In genomic region chr21:14716761-14717396, GRCh38 we compare ENCODE assay signal across 1 cellular context.
TF ChIP-seq lines count a peak whose summit lies in the region.

No MANE protein-coding gene starts in this region.

TF ChIP-seq in K562, 482 proteins besides CTCF, POLR2A, EP300 and RAD21 (continued from another document):
- TF ChIP-seq ZNF609 (CRISPR knock-in tag; IDR thresholded peaks at IDR 0.05; ENCODE audit: borderline replicate concordance) = no peak
- TF ChIP-seq NCOA4 (IDR thresholded peaks at IDR 0.05; ENCODE audit: partially characterized antibody) = no peak
- no peak for TF ChIP-seq RBFOX2 (IDR thresholded peaks at IDR 0.05; ENCODE audit: low read depth, low read length)
- TF ChIP-seq SMARCA4 (IDR thresholded peaks at IDR 0.05) = 0 out of 2 replicates have a peak, but pooled peaks have one; percentile 15
- no peak for TF ChIP-seq BCLAF1 (IDR thresholded peaks at IDR 0.05; ENCODE audit: borderline replicate concordance in 1 of 2, control insufficient read depth in 1 of 2, low read depth in 2 of 2, low read length in 1 of 2)
- TF ChIP-seq PKNOX1 (IDR thresholded peaks at IDR 0.05) = peak; percentile 93
- TF ChIP-seq ASH1L (IDR thresholded peaks at IDR 0.05; ENCODE audit: borderline replicate concordance, low read depth, partially characterized antibody) = no peak
- no peak for TF ChIP-seq POLR2AphosphoS5 (IDR thresholded peaks at IDR 0.05; ENCODE audit: control insufficient read depth, insufficient read depth, low read depth, low read length)
- TF ChIP-seq FOS (IDR thresholded peaks at IDR 0.05; ENCODE audit: extremely low read depth, insufficient read length) = no peak
- no peak for TF ChIP-seq ATF1 (CRISPR knock-in tag; IDR thresholded peaks at IDR 0.05)
- TF ChIP-seq ATF1 (tag; IDR thresholded peaks at IDR 0.05) = no peak
- no peak for TF ChIP-seq HMG20B (CRISPR knock-in tag; IDR thresholded peaks at IDR 0.05)
- TF ChIP-seq ZNF395 (CRISPR knock-in tag; IDR thresholded peaks at IDR 0.05) = no peak
- TF ChIP-seq ZNF316 (IDR thresholded peaks at IDR 0.05) = peak; percentile 73
- no peak for TF ChIP-seq TAF7 (tag; IDR thresholded peaks at IDR 0.05)
- TF ChIP-seq ARID2 (IDR thresholded peaks at IDR 0.05) = no peak
- no peak for TF ChIP-seq ATF4 (CRISPR knock-in tag; IDR thresholded peaks at IDR 0.05)
- no peak for TF ChIP-seq RBM22 (IDR thresholded peaks at IDR 0.05; ENCODE audit: low read depth, low read length, poor library complexity, severe bottlenecking)
- no peak for TF ChIP-seq SLC30A9 (CRISPR knock-in tag; IDR thresholded peaks at IDR 0.05)
- TF ChIP-seq PBX2 (CRISPR knock-in tag; IDR thresholded peaks at IDR 0.05; ENCODE audit: low read depth) = no peak
- TF ChIP-seq PBX2 (tag; conservative IDR thresholded peaks at IDR 0.05; ENCODE audit: low read depth) = peak; percentile 66
- no peak for TF ChIP-seq EZH2 (IDR thresholded peaks at IDR 0.05; ENCODE audit: borderline replicate concordance, low read depth, low read length)
- TF ChIP-seq RNF219 (CRISPR knock-in tag; IDR thresholded peaks at IDR 0.05) = no peak
- no peak for TF ChIP-seq CSDE1 (IDR thresholded peaks at IDR 0.05)
- no peak for TF ChIP-seq HDGF (IDR thresholded peaks at IDR 0.05)
- no peak for TF ChIP-seq MLLT1 (IDR thresholded peaks at IDR 0.05)
- TF ChIP-seq RBM39 (optimal IDR thresholded peaks at IDR 0.05; ENCODE audit: low read depth, low read length) = no peak
- no peak for TF ChIP-seq ZNF12 (CRISPR knock-in tag; IDR thresholded peaks at IDR 0.05)
- no peak for TF ChIP-seq CHD1 (IDR thresholded peaks at IDR 0.05; ENCODE audit: low read length)
- TF ChIP-seq E2F1 (CRISPR knock-in tag; IDR thresholded peaks at IDR 0.05) = no peak
- TF ChIP-seq RBM34 (IDR thresholded peaks at IDR 0.05; ENCODE audit: borderline replicate concordance, insufficient read depth, low read length) = no peak
- TF ChIP-seq NR4A1 (CRISPR knock-in tag; IDR thresholded peaks at IDR 0.05) = no peak
- TF ChIP-seq NR4A1 (tag; IDR thresholded peaks at IDR 0.05) = no peak
- no peak for TF ChIP-seq PTTG1 (tag; IDR thresholded peaks at IDR 0.05; ENCODE audit: low read depth)
- no peak for TF ChIP-seq TEAD2 (tag; IDR thresholded peaks at IDR 0.05)
- TF ChIP-seq SMC3 (conservative IDR thresholded peaks at IDR 0.05; ENCODE audit: insufficient read depth, low read depth, low read length) = no peak
- peak; percentile 33; the same call in 1 of the 2 replicates for TF ChIP-seq CBFA2T3 (IDR thresholded peaks at IDR 0.05)
- no peak for TF ChIP-seq MAFK (IDR thresholded peaks at IDR 0.05; ENCODE audit: low read length)
- peak; percentile 58; the same call in 1 of the 2 replicates for TF ChIP-seq ARID1B (IDR thresholded peaks at IDR 0.05)
